15 cellular contexts compared by ENCODE assay signal in genomic region chr5:6710551-6711318, GRCh38. TPM values are rescaled to one million over a fixed set of nuclear protein-coding genes. Genes with fewer than 3 reads are reported as not detected.
DNase-seq lines count a peak whose midpoint lies in the region; ATAC-seq and TF ChIP-seq lines count a peak whose summit lies in the region.
"Had no signal": no experiment of that assay in that cellular context is flagged by ENCODE, and none has a peak within 500 bp of the region (broad histone marks: within the 10 kb centered on the region; RNA-seq: fewer than 3 reads in every experiment).

No MANE protein-coding gene starts in this region.

- CTCF ChIA-PET in IMR-90 (lab: Yijun Ruan, JAX): no interaction called here

- no peaks in the 10 kb centered on the region for H3K36me3 ChIP-seq in IMR-90 (ENCODE audit: control insufficient read depth, insufficient read depth, low read length)
- H3K36me3 ChIP-seq in colonic mucosa: no peaks in the 10 kb centered on the region
- no peaks in the 10 kb centered on the region for H3K36me3 ChIP-seq in neural progenitor cell
- no peaks in the 10 kb centered on the region for H3K36me3 ChIP-seq in aorta (ENCODE audit: control insufficient read depth in 1 of 2, insufficient read depth in 2 of 2, low read length in 1 of 2)

- H3K9me1 ChIP-seq in IMR-90 (ENCODE audit: insufficient read depth, low read length): peaks cover 12% of the 10 kb centered on the region

- in situ Hi-C loops in IMR-90 (cut with MboI; ENCODE audit: low sequenced_read_pairs): no loop called here

- no peak overlapping the region for H2AK9ac ChIP-seq in IMR-90 (replicated peaks; ENCODE audit: low read depth, low read length, poor library complexity)

- BruUV-seq in IMR-90 (replicated peaks; lab: Mats Ljungman, UMichigan): no TSS peak

- H3K9me3 ChIP-seq in IMR-90 (ENCODE audit: control insufficient read depth, insufficient read depth, low read length) (no peaks in the 10 kb centered on the region), colonic mucosa (no peaks in the 10 kb centered on the region), neural progenitor cell (ENCODE audit: low read depth) (no peaks in the 10 kb centered on the region), aorta (ENCODE audit: control insufficient read depth, low read length) (no peaks in the 10 kb centered on the region)

- peaks cover 11% of the 10 kb centered on the region for H3K27me3 Mint-ChIP-seq in neural progenitor cell (ENCODE audit: insufficient read depth, low read depth)

- H2AFZ ChIP-seq in IMR-90 (replicated peaks; ENCODE audit: low read length, poor library complexity): peak overlapping the region; percentile 26
- no peak overlapping the region for H2AFZ ChIP-seq in neural progenitor cell (replicated peaks)

- no peak overlapping the region for H2BK5ac ChIP-seq in IMR-90 (ENCODE audit: low read depth, low read length, poor library complexity, severe bottlenecking)

- TF ChIP-seq CTCF in IMR-90 (conservative IDR thresholded peaks at IDR 0.05; ENCODE audit: low read depth, low read length): no peak
- no peak for TF ChIP-seq CTCF in colonic mucosa (IDR thresholded peaks at IDR 0.05)
- no peak for TF ChIP-seq CTCF in neural progenitor cell (IDR thresholded peaks at IDR 0.05)

- H3K56ac ChIP-seq in IMR-90 (ENCODE audit: extremely low read depth, insufficient read depth, low read length): no peak overlapping the region

- no peak overlapping the region for H3K27ac ChIP-seq in IMR-90 (ENCODE audit: insufficient read depth, low read length)
- H3K27ac ChIP-seq in colonic mucosa: no peak overlapping the region
- H3K27ac ChIP-seq in neural progenitor cell: no peak overlapping the region
- H3K27ac ChIP-seq in aorta (ENCODE audit: low read depth in 1 of 2, low read length in 2 of 2): no peak overlapping the region
- H3K27ac ChIP-seq: HL-60 had no signal

- peaks cover 17% of the 10 kb centered on the region for H3K79me2 ChIP-seq in neural progenitor cell (ENCODE audit: low read depth)

- H3K27ac Mint-ChIP-seq in neural progenitor cell: peak overlapping the region; percentile 3

- H2BK120ac ChIP-seq in IMR-90 (ENCODE audit: low read depth, low read length): no peak overlapping the region

- H3K14ac ChIP-seq in IMR-90 (replicated peaks; ENCODE audit: low read depth, low read length): no peak overlapping the region

- no peak overlapping the region for H3K9ac ChIP-seq in IMR-90 (ENCODE audit: low read depth, low read length)
- no peak overlapping the region for H3K9ac ChIP-seq in colonic mucosa (ENCODE audit: low read depth in 2 of 2, low read length in 2 of 2)
- no peak overlapping the region for H3K9ac ChIP-seq in neural progenitor cell

- 74% methylated on average over 8 of the region's 13 CpGs; no CpG with 5 or more reads in 1 of the 2 experiments for WGBS in IMR-90 (ENCODE audit: extremely low coverage in 2 of 2, insufficient read length in 1 of 2), 2 experiments
- WGBS in aorta, 2 donors: 79 to 81% methylated on average over 13 of the region's 13 CpGs

- peak; percentile 45 for DNase-seq in activated CD8-positive, alpha-beta memory T cell treated with anti-CD3 and anti-CD28 coated beads, Interleukin-2, amount 50 U/mL, for 48 hours
- DNase-seq in activated CD8-positive, alpha-beta memory T cell treated with anti-CD3 and anti-CD28 coated beads, Interleukin-2, amount 50 U/mL, for 4 hours: no peak
- DNase-seq in IMR-90 (no peak), colonic mucosa (peak; percentile 15), neural progenitor cell (ENCODE audit: low spot score) (no peak), NCI-H748 treated with DMSO at 0.1 percent for 48 hours (lab: John Stamatoyannopoulos, UW) (no peak), aorta (no peak)
- DNase-seq: caudate nucleus, COR-L47, left ventricle myocardium superior, NCI-H1092, NCI-H82 had no signal

- H4K20me1 ChIP-seq in IMR-90 (ENCODE audit: insufficient read depth, low read length) (peaks cover 16% of the 10 kb centered on the region), neural progenitor cell (ENCODE audit: low read depth) (peaks cover 14% of the 10 kb centered on the region)

- H3K27me3 ChIP-seq in IMR-90 (ENCODE audit: control insufficient read depth, insufficient read depth, low read length) (no peaks in the 10 kb centered on the region), colonic mucosa (no peaks in the 10 kb centered on the region), neural progenitor cell (peaks cover 23% of the 10 kb centered on the region), aorta (ENCODE audit: control insufficient read depth in 1 of 2, insufficient read depth in 2 of 2, low read length in 1 of 2) (no peaks in the 10 kb centered on the region)

- peak overlapping the region; percentile 63 for H2AK5ac ChIP-seq in IMR-90 (ENCODE audit: low read depth, low read length)

- no peak overlapping the region for H4K5ac ChIP-seq in IMR-90 (ENCODE audit: low read depth, low read length)

- no peak overlapping the region for H3K18ac ChIP-seq in IMR-90 (ENCODE audit: low read depth, low read length)

- no peak overlapping the region for H3K4me3 ChIP-seq in IMR-90 (ENCODE audit: insufficient read depth, low read depth, low read length)
- H3K4me3 ChIP-seq in colonic mucosa: no peak overlapping the region
- no peak overlapping the region for H3K4me3 ChIP-seq in neural progenitor cell
- no peak overlapping the region for H3K4me3 ChIP-seq in aorta (ENCODE audit: low read length in 2 of 2)
- H3K4me3 ChIP-seq: GM12878 had no signal

- no peak for TF ChIP-seq RAD21 in IMR-90 (IDR thresholded peaks at IDR 0.05; ENCODE audit: low read length)

- H4K91ac ChIP-seq in IMR-90 (ENCODE audit: insufficient read depth, low read depth, low read length): no peak overlapping the region

- peak overlapping the region; percentile 88 for H3K4me3 Mint-ChIP-seq in neural progenitor cell

- peaks cover 4 to 20% of the 10 kb centered on the region in 2 experiments; a peak in 3 of 4 replicates for H3K79me1 ChIP-seq in IMR-90 (ENCODE audit: low read depth in 1 of 2, low read length in 2 of 2)

- H2BK20ac ChIP-seq in IMR-90 (ENCODE audit: low read depth, low read length): no peak overlapping the region

- H3K4me1 ChIP-seq in IMR-90 (ENCODE audit: control insufficient read depth, insufficient read depth, low read length) (peaks cover 7% of the 10 kb centered on the region), colonic mucosa (peaks cover 9% of the 10 kb centered on the region), neural progenitor cell (peaks cover 11% of the 10 kb centered on the region), aorta (ENCODE audit: control insufficient read depth in 1 of 2, insufficient read depth in 2 of 2, low read length in 2 of 2) (no peaks in the 10 kb centered on the region)

- dilution Hi-C loops in IMR-90 (cut with HindIII; ENCODE audit: low sequenced_read_pairs, unreplicated experiment): no loop called here

- peak overlapping the region; percentile 99; the same call in 1 of the 2 replicates for H3K23ac ChIP-seq in IMR-90 (ENCODE audit: low read depth, low read length)

- H3K4me1 Mint-ChIP-seq in neural progenitor cell: peaks cover 35% of the 10 kb centered on the region

- H3F3A ChIP-seq in neural progenitor cell (ENCODE audit: low read depth): peaks cover 18% of the 10 kb centered on the region

- ATAC-seq in IMR-90 (ENCODE audit: low read depth) (no peak), HG03442 (IDR thresholded peaks at IDR 0.05; ENCODE audit: unreplicated experiment) (no peak), aorta (ENCODE audit: low FRiP score) (no peak)
- ATAC-seq: GM12878, left ventricle myocardium superior had no signal

- no peaks in the 10 kb centered on the region for H3K36me3 Mint-ChIP-seq in neural progenitor cell

- TF ChIP-seq POLR2A in IMR-90 (IDR thresholded peaks at IDR 0.05; ENCODE audit: low read depth, low read length): no peak

- POLR2A ChIA-PET in IMR-90 (lab: Charles Lee; ENCODE audit: unreplicated experiment): no interaction called here

- peaks cover 1% of the 10 kb centered on the region for H3K9me3 Mint-ChIP-seq in neural progenitor cell

- H3K4me2 ChIP-seq in IMR-90 (ENCODE audit: low read depth, low read length) (no peak overlapping the region), neural progenitor cell (no peak overlapping the region)

- no peak overlapping the region for H3K4ac ChIP-seq in IMR-90 (ENCODE audit: low read depth, low read length)

- no peak overlapping the region for H4K8ac ChIP-seq in IMR-90 (ENCODE audit: low read depth in 2 of 2, low read length in 2 of 2)

- intact Hi-C loops in IMR-90 (cut with micrococcal nuclease) (loop anchor here (5.0 kb wide), 1 partner anchor 37 kb away; no protein-coding TSS in a partner anchor), colonic mucosa (cut with DNase I) (loop anchor here (2.0 to 10.0 kb wide), 2 partner anchors 80 to 1286 kb away; partner anchors contain the start of gene ICE1), aorta (cut with DNase I) (loop anchor here in 1 of 2 donors (10.0 kb wide), 3 partner anchors 256 to 1286 kb away; partner anchors contain the start of genes ICE1 and MED10)

- H2BK15ac ChIP-seq in IMR-90 (ENCODE audit: low read depth, low read length): no peak overlapping the region

TF ChIP-seq in IMR-90, 13 proteins besides CTCF, POLR2A, EP300 and RAD21:
- TF ChIP-seq BHLHE40 (IDR thresholded peaks at IDR 0.05; ENCODE audit: low read depth, low read length) (no peak), SMC3 (IDR thresholded peaks at IDR 0.05; ENCODE audit: low read depth, low read length) (no peak), MXI1 (IDR thresholded peaks at IDR 0.05; ENCODE audit: borderline replicate concordance, low read depth, low read length) (no peak), MAZ (IDR thresholded peaks at IDR 0.05; ENCODE audit: borderline replicate concordance, low read depth, low read length) (no peak), CHD1 (IDR thresholded peaks at IDR 0.05; ENCODE audit: low read depth, low read length) (no peak), FOS (IDR thresholded peaks at IDR 0.05; ENCODE audit: low read depth, low read length) (no peak), CEBPB (IDR thresholded peaks at IDR 0.05; ENCODE audit: low read depth, low read length) (no peak), RCOR1 (IDR thresholded peaks at IDR 0.05; ENCODE audit: insufficient replicate concordance, low read length) (no peak), RFX5 (IDR thresholded peaks at IDR 0.05; ENCODE audit: low read depth, low read length) (no peak)

RNA-seq across cellular contexts. Expression of gene TENT4A, which starts 2.5 kb away (rescaled TPM):
- total RNA-seq in IMR-90 (2012; rRNA removed) (5.9 and 8.6 TPM in 2 replicates), colonic mucosa (10 to 100 TPM; 17.1 to 21.9 TPM), neural progenitor cell (ENCODE audit: low replicate concordance) (20.9 and 22.4 TPM in 2 replicates), aorta (10 to 100 TPM; 33.4 to 37.0 TPM)
- polyA plus RNA-seq in IMR-90 (2012; rRNA removed) (17.2 and 19.8 TPM in 2 replicates), aorta (10 to 100 TPM in 1 of 2 donors, 1 to 10 TPM in 1; 4.1 to 12.6 TPM)
- polyA plus RNA-seq in IMR-90 (2012; cell fraction: cytosol; rRNA removed): 5.2 and 10.0 TPM in 2 replicates
- polyA plus RNA-seq in IMR-90 (2012; cell fraction: nucleus; rRNA removed; ENCODE audit: low replicate concordance): 74.3 and 80.4 TPM in 2 replicates

Comparison
In these comparisons a context has a peak if more than half of its experiments do, and no peak if none do; other contexts are left out.
1. DNase-seq: peak in activated CD8-positive, alpha-beta memory T cell treated with anti-CD3 and anti-CD28 coated beads, Interleukin-2, amount 50 U/mL, for 48 hours (single experiment) and colonic mucosa (single experiment); none in activated CD8-positive, alpha-beta memory T cell treated with anti-CD3 and anti-CD28 coated beads, Interleukin-2, amount 50 U/mL, for 4 hours (single experiment), IMR-90 (single experiment), neural progenitor cell (single experiment), NCI-H748 treated with DMSO at 0.1 percent for 48 hours (single experiment) and aorta (0 of 2).